ENCODE assay signal across 9 cellular contexts in genomic region chr10:62082270-62082669, GRCh38.
DNase-seq lines count a peak whose midpoint lies in the region; ATAC-seq and TF ChIP-seq lines count a peak whose summit lies in the region.
"Had no signal": no experiment of that assay in that cellular context is flagged by ENCODE, and none has a peak within 500 bp of the region (broad histone marks: within the 10 kb centered on the region; RNA-seq: fewer than 3 reads in every experiment).

No MANE protein-coding gene starts in this region.

- no peak for TF ChIP-seq CTCF in left ventricle myocardium inferior (IDR thresholded peaks at IDR 0.05; ENCODE audit: borderline replicate concordance)
- no peak for TF ChIP-seq CTCF in brain microvascular endothelial cell (IDR thresholded peaks at IDR 0.05; ENCODE audit: low read depth, low read length, missing control alignments)
- TF ChIP-seq CTCF in uterus (IDR thresholded peaks at IDR 0.05), result no peak

- in situ Hi-C loops in brain microvascular endothelial cell (cut with HindIII; ENCODE audit: low pct_ligation_motif_present, low sequenced_read_pairs), result loop anchor here (25.0 kb wide), 1 partner anchor 155 kb away; no protein-coding TSS in a partner anchor

- H3K9me3 ChIP-seq in left ventricle myocardium inferior (replicated peaks) (no peaks in the 10 kb centered on the region), uterus (no peaks in the 10 kb centered on the region)

- POLR2A ChIA-PET in naive thymus-derived CD8-positive, alpha-beta T cell (lab: Charles Lee), result no interaction called here

- peaks cover 7 to 20% (median 20%) of the 10 kb centered on the region in 3 donors for H3K36me3 Mint-ChIP-seq in naive thymus-derived CD8-positive, alpha-beta T cell

- no peak for DNase-seq in left ventricle myocardium inferior
- DNase-seq in cardiac septum (ENCODE audit: low spot score), result no peak
- no peak for DNase-seq in brain microvascular endothelial cell
- DNase-seq in naive thymus-derived CD8-positive, alpha-beta T cell, result no peak
- no peak for DNase-seq in uterus
- no peak for DNase-seq in SIG-M5 (lab: John Stamatoyannopoulos, UW)
- no peak for DNase-seq in GOT3 (lab: John Stamatoyannopoulos, UW)
- DNase-seq: Kasumi-1 had no signal

- peak overlapping the region; percentile 22 for H3K4me3 ChIP-seq in left ventricle myocardium inferior
- H3K4me3 ChIP-seq in brain microvascular endothelial cell (ENCODE audit: low read depth, low read length), result no peak overlapping the region
- no peak overlapping the region for H3K4me3 ChIP-seq in uterus

- peak overlapping the region in 8 of 10 donors; percentile 53 to 90 (median 80) for H3K27ac Mint-ChIP-seq in naive thymus-derived CD8-positive, alpha-beta T cell

- H3K27ac ChIP-seq in left ventricle myocardium inferior (replicated peaks), result peak overlapping the region; percentile 86
- peak overlapping the region; percentile 96 for H3K27ac ChIP-seq in brain microvascular endothelial cell
- peak overlapping the region; percentile 80 to 89 for H3K27ac ChIP-seq in uterus

- H3K27me3 Mint-ChIP-seq in naive thymus-derived CD8-positive, alpha-beta T cell, result no peaks in the 10 kb centered on the region

- peak in 1 of 2 donors; percentile 34 for ATAC-seq in naive thymus-derived CD8-positive, alpha-beta T cell
- ATAC-seq in HG03039 (IDR thresholded peaks at IDR 0.05; ENCODE audit: unreplicated experiment), result no peak

- intact Hi-C loops in left ventricle myocardium inferior (cut with micrococcal nuclease) (loop anchor here (5.0 kb wide), 1 partner anchor 35 kb away; no protein-coding TSS in a partner anchor), cardiac septum (cut with DNase I) (loop anchor here (2.0 kb wide), 1 partner anchor 33 kb away; no protein-coding TSS in a partner anchor), uterus (cut with DNase I; ENCODE audit: low total_unique reads) (no loop called here)

- H3K36me3 ChIP-seq in left ventricle myocardium inferior (peaks cover 24% of the 10 kb centered on the region), brain microvascular endothelial cell (replicated peaks) (peaks cover 19% of the 10 kb centered on the region), uterus (no peaks in the 10 kb centered on the region)

- H3K4me3 Mint-ChIP-seq in naive thymus-derived CD8-positive, alpha-beta T cell, result peak overlapping the region in 9 of 10 donors; percentile 49 to 81 (median 57)

- H3K4me1 ChIP-seq in left ventricle myocardium inferior, result peaks cover 78% of the 10 kb centered on the region
- H3K4me1 ChIP-seq in uterus, result peaks cover 0 to 14% of the 10 kb centered on the region in 2 donors

- peaks cover 0 to 6% (median 0%) of the 10 kb centered on the region in 9 donors for H3K9me3 Mint-ChIP-seq in naive thymus-derived CD8-positive, alpha-beta T cell

- no peak for TF ChIP-seq POLR2A in uterus (IDR thresholded peaks at IDR 0.05)

- peaks cover 17 to 73% (median 41%) of the 10 kb centered on the region in 4 donors for H3K4me1 Mint-ChIP-seq in naive thymus-derived CD8-positive, alpha-beta T cell

- H3K27me3 ChIP-seq in left ventricle myocardium inferior (ENCODE audit: low read depth) (no peaks in the 10 kb centered on the region), brain microvascular endothelial cell (replicated peaks) (no peaks in the 10 kb centered on the region), uterus (no peaks in the 10 kb centered on the region)
